Comparison of ENCODE assay signal across 13 cellular contexts in genomic region chr7:41130596-41131236, GRCh38.
"Had no signal": no experiment of that assay in that cellular context is flagged by ENCODE, and none has a peak within 500 bp of the region (broad histone marks: within the 10 kb centered on the region; RNA-seq: fewer than 3 reads in every experiment).

No MANE protein-coding gene starts in this region.

- H3K27ac ChIP-seq: ascending aorta, prostate gland, sigmoid colon, spleen, suprapubic skin had no signal

- H3K9me3 ChIP-seq: ascending aorta, prostate gland, sigmoid colon, spleen, suprapubic skin had no signal

- H3K36me3 ChIP-seq: ascending aorta, prostate gland, sigmoid colon, spleen, suprapubic skin had no signal

- H3K4me3 ChIP-seq: ascending aorta, prostate gland, sigmoid colon, spleen, suprapubic skin had no signal

- DNase-seq: activated CD4-positive, alpha-beta memory T cell treated with anti-CD3 and anti-CD28 coated beads for 36 hours; activated CD8-positive, alpha-beta memory T cell treated with anti-CD3 and anti-CD28 coated beads, Interleukin-2, amount 10 ng/mL, durations not matched to agents 7 days and 5 days; activated naive CD4-positive, alpha-beta T cell treated with anti-CD3 and anti-CD28 coated beads for 36 hours; activated naive CD8-positive, alpha-beta T cell treated with anti-CD3 and anti-CD28 coated beads, Interleukin-2, amount 50 U/mL, for 24 hours; activated T-cell treated with anti-CD3 and anti-CD28 coated beads, Interleukin-2, amount 50 U/mL, for 1 hour; left ventricle myocardium superior; mesendoderm; sigmoid colon; spleen; trophoblast cell had no signal

- H3K27me3 ChIP-seq: ascending aorta, sigmoid colon, spleen, suprapubic skin had no signal

- H3K4me1 ChIP-seq: ascending aorta, prostate gland, sigmoid colon had no signal
